ENCODE assay signal across 9 cellular contexts in the genomic region with DNA sequence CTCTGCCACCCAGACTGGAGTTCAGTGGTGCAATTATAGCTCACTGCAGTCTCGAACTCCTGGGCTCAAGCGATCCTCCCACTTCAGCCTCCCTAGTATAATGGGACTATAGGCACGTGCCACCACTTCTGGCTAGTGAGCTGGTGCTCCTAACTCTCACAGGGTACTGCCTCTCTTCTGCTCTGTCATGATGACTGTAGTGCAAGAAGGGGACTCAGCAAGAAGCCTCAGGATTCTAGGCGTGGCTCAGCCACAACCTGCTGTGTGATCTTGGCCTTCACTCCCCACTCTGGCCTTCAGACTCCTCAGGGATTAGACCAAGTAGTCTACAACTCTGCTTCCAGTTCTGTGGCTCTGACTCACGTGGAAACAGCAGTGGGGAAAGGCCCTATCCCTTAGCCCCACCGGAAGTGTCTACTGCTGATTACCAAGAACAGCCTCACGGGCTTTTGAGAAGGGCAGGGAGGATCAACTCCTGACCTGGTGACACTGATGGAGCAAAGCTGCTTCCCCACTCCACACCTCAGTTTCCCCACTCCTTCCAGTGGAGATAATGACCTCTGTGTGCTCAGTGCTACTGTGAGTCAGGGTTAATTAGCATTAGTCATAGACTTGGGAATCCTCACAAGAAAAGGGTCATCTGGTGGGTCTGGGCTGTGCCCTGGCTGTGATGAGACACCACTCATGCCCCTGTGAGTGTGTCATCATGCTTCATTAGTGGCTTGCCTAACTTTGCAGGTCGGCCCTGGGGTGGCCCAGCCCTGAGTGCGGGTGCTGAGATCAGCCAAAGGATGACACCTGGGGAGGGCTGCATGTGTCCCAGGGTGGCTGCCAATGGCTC. TPM values are rescaled to one million over a fixed set of nuclear protein-coding genes. Genes with fewer than 3 reads are reported as not detected.
DNase-seq lines count a peak whose midpoint lies in the region; ATAC-seq and TF ChIP-seq lines count a peak whose summit lies in the region.
"Had no signal": no experiment of that assay in that cellular context is flagged by ENCODE, and none has a peak within 500 bp of the region (broad histone marks: within the 10 kb centered on the region; RNA-seq: fewer than 3 reads in every experiment).

No MANE protein-coding gene starts in this region.

- H3K9me3 ChIP-seq in CD4-positive, CD25-positive, alpha-beta regulatory T cell (ENCODE audit: control insufficient read depth in 2 of 2, low read length in 2 of 2) = no peaks in the 10 kb centered on the region
- no peaks in the 10 kb centered on the region for H3K9me3 ChIP-seq in uterus

- peak in 1 of 2 donors; percentile 5 for ATAC-seq in CD4-positive, CD25-positive, alpha-beta regulatory T cell (ENCODE audit: low read depth in 2 of 2)
- ATAC-seq in GM19397 (IDR thresholded peaks at IDR 0.05; ENCODE audit: unreplicated experiment) (peak; percentile 40), HG03571 (IDR thresholded peaks at IDR 0.05; ENCODE audit: unreplicated experiment) (peak; percentile 40)
- ATAC-seq in activated T-helper 17 cell treated with anti-CD3 and anti-CD28 coated beads, Interleukin-2, amount 50 U/mL, for 72 hours (replicated peaks) = peak; percentile 84

- no peak overlapping the region for H3K4me3 Mint-ChIP-seq in CD4-positive, CD25-positive, alpha-beta regulatory T cell
- H3K4me3 Mint-ChIP-seq in activated T-helper 17 cell treated with anti-CD3 and anti-CD28 coated beads, Interleukin-2, amount 50 U/mL, for 72 hours = peak overlapping the region; percentile 47
- H3K4me3 Mint-ChIP-seq: naive thymus-derived CD8-positive, alpha-beta T cell had no signal

- no peaks in the 10 kb centered on the region for H3K27me3 Mint-ChIP-seq in CD4-positive, CD25-positive, alpha-beta regulatory T cell
- H3K27me3 Mint-ChIP-seq in activated T-helper 17 cell treated with anti-CD3 and anti-CD28 coated beads, Interleukin-2, amount 50 U/mL, for 72 hours = no peaks in the 10 kb centered on the region
- H3K27me3 Mint-ChIP-seq: naive thymus-derived CD8-positive, alpha-beta T cell had no signal

- no peaks in the 10 kb centered on the region for H3K9me3 Mint-ChIP-seq in CD4-positive, CD25-positive, alpha-beta regulatory T cell
- no peaks in the 10 kb centered on the region for H3K9me3 Mint-ChIP-seq in activated T-helper 17 cell treated with anti-CD3 and anti-CD28 coated beads, Interleukin-2, amount 50 U/mL, for 72 hours
- H3K9me3 Mint-ChIP-seq: naive thymus-derived CD8-positive, alpha-beta T cell had no signal

- no peaks in the 10 kb centered on the region for H3K36me3 Mint-ChIP-seq in CD4-positive, CD25-positive, alpha-beta regulatory T cell
- H3K36me3 Mint-ChIP-seq in activated T-helper 17 cell treated with anti-CD3 and anti-CD28 coated beads, Interleukin-2, amount 50 U/mL, for 72 hours (ENCODE audit: low read depth) = no peaks in the 10 kb centered on the region
- H3K36me3 Mint-ChIP-seq: naive thymus-derived CD8-positive, alpha-beta T cell had no signal

- H3K27ac Mint-ChIP-seq in CD4-positive, CD25-positive, alpha-beta regulatory T cell = peak overlapping the region in 2 of 3 donors; percentile 0 to 65
- H3K27ac Mint-ChIP-seq in activated T-helper 17 cell treated with anti-CD3 and anti-CD28 coated beads, Interleukin-2, amount 50 U/mL, for 72 hours = peak overlapping the region; percentile 58

- H3K27ac ChIP-seq in CD4-positive, CD25-positive, alpha-beta regulatory T cell (ENCODE audit: insufficient read depth, low read length, poor library complexity, severe bottlenecking) = no peak overlapping the region
- peak overlapping the region; percentile 16 to 45 for H3K27ac ChIP-seq in uterus

- peak in 1 of 3 donors; percentile 44 for DNase-seq in CD4-positive, CD25-positive, alpha-beta regulatory T cell
- DNase-seq in islet precursor cell (peak; percentile 97), uterus (no peak), NCI-H524 (lab: John Stamatoyannopoulos, UW) (no peak), hippocampal formation (lab: John Stamatoyannopoulos, UW) (no peak)

- peaks cover 0 to 7% (median 0%) of the 10 kb centered on the region in 4 donors for H3K4me1 Mint-ChIP-seq in CD4-positive, CD25-positive, alpha-beta regulatory T cell
- H3K4me1 Mint-ChIP-seq in activated T-helper 17 cell treated with anti-CD3 and anti-CD28 coated beads, Interleukin-2, amount 50 U/mL, for 72 hours = peaks cover 10% of the 10 kb centered on the region

- TF ChIP-seq CTCF in uterus (IDR thresholded peaks at IDR 0.05) = no peak

- intact Hi-C loops in uterus (cut with DNase I; ENCODE audit: low total_unique reads) = no loop called here

- H3K4me1 ChIP-seq in CD4-positive, CD25-positive, alpha-beta regulatory T cell (ENCODE audit: control insufficient read depth, insufficient read depth, low read length, poor library complexity, severe bottlenecking) = no peaks in the 10 kb centered on the region
- no peaks in the 10 kb centered on the region for H3K4me1 ChIP-seq in uterus

- no peaks in the 10 kb centered on the region for H3K36me3 ChIP-seq in CD4-positive, CD25-positive, alpha-beta regulatory T cell (ENCODE audit: control insufficient read depth, insufficient read depth, low read length)
- H3K36me3 ChIP-seq in uterus = no peaks in the 10 kb centered on the region

- H3K4me3 ChIP-seq in CD4-positive, CD25-positive, alpha-beta regulatory T cell (ENCODE audit: low read depth, low read length) = no peak overlapping the region
- no peak overlapping the region for H3K4me3 ChIP-seq in uterus

- no peak for TF ChIP-seq POLR2A in uterus (IDR thresholded peaks at IDR 0.05)

- no peaks in the 10 kb centered on the region for H3K27me3 ChIP-seq in CD4-positive, CD25-positive, alpha-beta regulatory T cell (ENCODE audit: control insufficient read depth, insufficient read depth, low read length)
- H3K27me3 ChIP-seq in uterus = no peaks in the 10 kb centered on the region

RNA-seq across cellular contexts. Expression of gene ZC3HC1, which starts 41.1 kb away (rescaled TPM):
- 12.9 TPM for total RNA-seq in CD4-positive, CD25-positive, alpha-beta regulatory T cell
- 10 to 100 TPM; 14.8 to 20.7 (median 16.2) TPM for polyA plus RNA-seq in CD4-positive, CD25-positive, alpha-beta regulatory T cell
- 10 to 100 TPM; 22.6 to 33.7 TPM for total RNA-seq in activated T-helper 17 cell treated with anti-CD3 and anti-CD28 coated beads, Interleukin-2, amount 50 U/mL, for 72 hours
- total RNA-seq in uterus = 10 to 100 TPM; 12.6 to 60.7 (median 17.2) TPM

RNA-seq across cellular contexts. Expression of gene UBE2H, which starts 57.3 kb away (rescaled TPM):
- total RNA-seq in CD4-positive, CD25-positive, alpha-beta regulatory T cell = 109 TPM
- 10 to 100 TPM; 50.7 to 73.5 (median 62.1) TPM for polyA plus RNA-seq in CD4-positive, CD25-positive, alpha-beta regulatory T cell
- 10 to 100 TPM; 27.8 to 54.0 TPM for total RNA-seq in activated T-helper 17 cell treated with anti-CD3 and anti-CD28 coated beads, Interleukin-2, amount 50 U/mL, for 72 hours
- 10 to 100 TPM; 35.4 to 99.8 (median 53.1) TPM for total RNA-seq in uterus
